In genomic region chr20:53681352-53682212, GRCh38 we compare ENCODE assay signal across 27 cellular contexts.
"Had no signal": no experiment of that assay in that cellular context is flagged by ENCODE, and none has a peak within 500 bp of the region (broad histone marks: within the 10 kb centered on the region; RNA-seq: fewer than 3 reads in every experiment).

No MANE protein-coding gene starts in this region.

- H3K36me3 ChIP-seq: breast epithelium, gastroesophageal sphincter, left ventricle myocardium inferior, sigmoid colon, thyroid gland, WERI-Rb-1 had no signal

- H3K27me3 ChIP-seq: breast epithelium, gastroesophageal sphincter, hepatocyte, sigmoid colon, thyroid gland had no signal

- H3K27ac ChIP-seq: breast epithelium, gastroesophageal sphincter, hepatocyte, left ventricle myocardium inferior, sigmoid colon, thyroid gland, WERI-Rb-1 had no signal

- H2AFZ ChIP-seq: hepatocyte had no signal

- ATAC-seq: activated CD4-positive, CD25-positive, alpha-beta regulatory T cell treated with anti-CD3 and anti-CD28 coated beads, Interleukin-2, amount 50 U/mL, for 24 hours; activated CD8-positive, alpha-beta T cell treated with anti-CD3 and anti-CD28 coated beads for 36 hours; activated T-cell treated with anti-CD3 and anti-CD28 coated beads, Interleukin-2, amount 50 U/mL, for 4 hours; activated T-helper 17 cell treated with anti-CD3 and anti-CD28 coated beads, Interleukin-2, amount 50 U/mL, for 72 hours; natural killer cell; stimulated activated memory B cell treated with anti-CD40 and anti-IgM and Interleukin-4, amounts not matched to agents 10 μg/mL and 1 μg/mL and 100 μg/mL, for 72 hours; stimulated activated naive CD8-positive, alpha-beta T cell treated with anti-CD3 and anti-CD28 coated beads, Interleukin-15, amount 100 ng/mL, for 72 hours had no signal

- DNase-seq: activated CD4-positive, alpha-beta T cell treated with anti-CD3 and anti-CD28 coated beads, Interleukin-2, amount 10 ng/mL, durations not matched to agents 24 days and 14 days; activated CD8-positive, alpha-beta T cell treated with anti-CD3 and anti-CD28 coated beads for 36 hours; activated gamma-delta T cell treated with Interleukin-2 at 50 U/mL for 16 hours; activated naive CD4-positive, alpha-beta T cell treated with anti-CD3 and anti-CD28 coated beads, Interleukin-2, amount 50 U/mL, for 16 hours; activated T-cell treated with anti-CD3 and anti-CD28 coated beads, Interleukin-2, amount 50 U/mL, for 4 hours; amniotic stem cell; central memory CD4-positive, alpha-beta T cell; islet precursor cell; left ventricle myocardium inferior; mesendoderm; natural killer cell; sigmoid colon; small intestine; stimulated activated CD4-positive, alpha-beta T cell treated with anti-CD3 and anti-CD28 coated beads, Interleukin-4, amount 100 ng/mL, for 4 hours; stimulated activated CD8-positive, alpha-beta memory T cell treated with anti-CD3 and anti-CD28 coated beads, Interleukin-4, amount 100 ng/mL, for 48 hours; stimulated activated naive CD8-positive, alpha-beta T cell treated with anti-CD3 and anti-CD28 coated beads, Interleukin-15, amount 100 ng/mL, for 72 hours; T-helper 9 cell; WERI-Rb-1 had no signal

- FAIRE-seq: endothelial cell of umbilical vein, small intestine had no signal

- H3K79me2 ChIP-seq: hepatocyte had no signal

- H3K4me3 ChIP-seq: breast epithelium, gastroesophageal sphincter, hepatocyte, left ventricle myocardium inferior, lung, sigmoid colon, thyroid gland had no signal

- H3K4me2 ChIP-seq: hepatocyte had no signal

- H3K4me1 ChIP-seq: breast epithelium had no signal

- H3K9me3 ChIP-seq: breast epithelium, gastroesophageal sphincter, left ventricle myocardium inferior, sigmoid colon, thyroid gland had no signal
